ENCODE assay signal across 9 cellular contexts in the genomic region with DNA sequence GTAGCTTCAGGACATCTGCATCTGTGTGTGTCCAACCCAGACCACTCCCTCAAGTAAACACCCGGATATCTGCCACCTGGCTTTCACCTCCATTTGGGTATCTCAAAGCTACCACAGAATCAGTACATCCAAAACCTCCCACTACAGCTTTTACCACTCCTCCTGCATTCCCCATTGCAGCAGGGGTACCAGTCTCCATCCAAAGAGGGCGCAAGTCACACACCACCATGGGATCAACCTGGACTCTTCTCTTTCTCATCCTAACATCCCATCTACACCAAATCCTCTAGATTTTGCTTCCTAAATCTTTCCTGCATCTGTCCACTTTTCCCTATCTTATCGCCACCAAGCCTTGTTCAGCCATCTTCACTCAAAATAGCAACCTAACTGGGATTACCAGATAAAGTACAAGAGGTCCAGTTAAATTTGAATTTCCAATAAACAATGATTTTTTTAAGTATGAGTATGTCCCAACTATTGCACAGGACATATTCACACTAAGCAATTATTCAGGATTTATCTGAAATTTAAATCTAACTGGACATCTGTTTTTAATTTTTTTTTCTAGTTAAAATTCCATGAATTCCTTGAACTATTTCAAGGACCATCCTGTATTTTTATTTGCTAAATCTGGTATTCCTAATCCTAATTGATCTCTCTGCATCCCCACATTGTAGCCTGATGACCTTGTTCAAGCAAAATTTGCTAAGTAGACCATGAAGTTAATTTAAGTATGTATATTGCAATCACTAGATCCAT.
DNase-seq lines count a peak whose midpoint lies in the region; ATAC-seq and TF ChIP-seq lines count a peak whose summit lies in the region.
"Had no signal": no experiment of that assay in that cellular context is flagged by ENCODE, and none has a peak within 500 bp of the region (broad histone marks: within the 10 kb centered on the region; RNA-seq: fewer than 3 reads in every experiment).

No MANE protein-coding gene starts in this region.

- H3K27me3 Mint-ChIP-seq in chondrocyte (ENCODE audit: low read depth) = peaks cover 45% of the 10 kb centered on the region
- H3K27me3 Mint-ChIP-seq in progenitor cell of endocrine pancreas = peaks cover 34% of the 10 kb centered on the region

- peaks cover 11% of the 10 kb centered on the region for H3K9me3 Mint-ChIP-seq in chondrocyte (ENCODE audit: low read depth)
- H3K9me3 Mint-ChIP-seq in progenitor cell of endocrine pancreas (ENCODE audit: low read depth) = peaks cover 8% of the 10 kb centered on the region

- TF ChIP-seq CTCF in chondrocyte (IDR thresholded peaks at IDR 0.05) (peak; percentile 50), progenitor cell of endocrine pancreas (IDR thresholded peaks at IDR 0.05; ENCODE audit: unreplicated experiment) (peak; percentile 63)

- ATAC-seq in GM18858 (IDR thresholded peaks at IDR 0.05; ENCODE audit: unreplicated experiment) (no peak), GM21423 (IDR thresholded peaks at IDR 0.05; ENCODE audit: unreplicated experiment) (no peak), HG02973 (IDR thresholded peaks at IDR 0.05; ENCODE audit: unreplicated experiment) (no peak)

- peak; percentile 69 for DNase-seq in NCI-H510A treated with DMSO at 0.1 percent for 48 hours (lab: John Stamatoyannopoulos, UW)
- no peak for DNase-seq in NCI-H510A (lab: John Stamatoyannopoulos, UW)
- DNase-seq in NCI-H1694 treated with DMSO at 0.1 percent for 48 hours (lab: John Stamatoyannopoulos, UW) = peak; percentile 52
- peak; percentile 2 for DNase-seq in chondrocyte (ENCODE audit: low spot score)
- DNase-seq in progenitor cell of endocrine pancreas (ENCODE audit: low spot score, unreplicated experiment) = no peak
- DNase-seq: activated naive CD4-positive, alpha-beta T cell treated with Interleukin-2 at 50 U/mL for 16 hours had no signal

- H3K4me3 Mint-ChIP-seq in chondrocyte (ENCODE audit: unreplicated experiment) (no peak overlapping the region), progenitor cell of endocrine pancreas (ENCODE audit: low read depth) (no peak overlapping the region)

- H3K4me1 Mint-ChIP-seq in chondrocyte (ENCODE audit: low read depth) (no peaks in the 10 kb centered on the region), progenitor cell of endocrine pancreas (ENCODE audit: low read depth) (no peaks in the 10 kb centered on the region)

- peaks cover 4% of the 10 kb centered on the region for H3K36me3 Mint-ChIP-seq in chondrocyte (ENCODE audit: low read depth)
- H3K36me3 Mint-ChIP-seq in progenitor cell of endocrine pancreas (ENCODE audit: insufficient read depth) = peaks cover 2% of the 10 kb centered on the region

- H3K27ac Mint-ChIP-seq in chondrocyte (ENCODE audit: unreplicated experiment) = no peak overlapping the region
- no peak overlapping the region for H3K27ac Mint-ChIP-seq in progenitor cell of endocrine pancreas

Comparison
In these comparisons a context has a peak if more than half of its experiments do, and no peak if none do; other contexts are left out.
1. DNase-seq: peak in NCI-H510A treated with DMSO at 0.1 percent for 48 hours (single experiment), NCI-H1694 treated with DMSO at 0.1 percent for 48 hours (single experiment) and chondrocyte (single experiment); none in NCI-H510A (single experiment) and progenitor cell of endocrine pancreas (single experiment).